ENCODE assay signal across 8 cellular contexts in the genomic region with DNA sequence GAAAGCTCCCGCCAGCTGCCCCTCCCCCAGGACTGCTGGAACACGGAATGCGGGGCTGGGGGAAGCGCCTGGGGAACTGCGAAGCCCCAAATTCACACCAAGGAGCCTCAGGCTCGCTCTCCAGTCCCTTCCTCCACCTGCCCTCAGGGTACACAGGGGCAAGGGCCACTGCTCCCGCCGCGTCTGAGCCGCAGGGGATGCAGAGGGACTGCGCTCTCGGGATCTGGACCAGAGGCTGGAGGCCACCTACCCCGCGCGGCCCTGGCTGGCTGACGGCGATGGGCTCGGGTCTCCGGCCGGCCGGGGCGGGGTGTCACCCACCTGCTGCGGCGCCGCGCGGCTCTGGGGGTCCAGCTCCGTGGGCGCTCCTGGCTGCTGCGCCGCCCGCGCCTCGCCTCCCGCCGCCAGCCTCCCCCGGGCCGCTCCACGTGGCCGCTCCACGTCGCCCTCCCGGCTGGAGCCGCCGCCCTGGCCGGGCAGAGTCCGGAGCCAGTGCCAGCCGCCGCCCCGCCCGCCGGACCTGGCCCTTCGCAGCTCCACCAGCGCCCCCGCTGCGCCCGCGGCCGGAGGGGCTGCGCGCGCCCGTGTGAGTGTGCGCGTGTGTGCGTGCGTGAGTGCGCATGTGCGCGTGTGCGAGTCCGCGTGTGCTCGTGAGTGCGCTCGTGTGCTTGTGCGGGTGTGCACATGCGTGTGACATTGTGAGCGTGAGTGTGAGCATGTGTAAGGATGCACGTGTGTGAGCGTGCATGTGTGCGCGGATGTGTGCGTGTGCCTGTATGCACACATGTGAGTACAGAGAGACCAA. TPM values are rescaled to one million over a fixed set of nuclear protein-coding genes. Genes with fewer than 3 reads are reported as not detected.
A peak's percentile ranks its signal among the peaks of the same experiment; 100 is the strongest.
DNase-seq lines count a peak whose midpoint lies in the region; ATAC-seq and TF ChIP-seq lines count a peak whose summit lies in the region.

A gene with protein sequence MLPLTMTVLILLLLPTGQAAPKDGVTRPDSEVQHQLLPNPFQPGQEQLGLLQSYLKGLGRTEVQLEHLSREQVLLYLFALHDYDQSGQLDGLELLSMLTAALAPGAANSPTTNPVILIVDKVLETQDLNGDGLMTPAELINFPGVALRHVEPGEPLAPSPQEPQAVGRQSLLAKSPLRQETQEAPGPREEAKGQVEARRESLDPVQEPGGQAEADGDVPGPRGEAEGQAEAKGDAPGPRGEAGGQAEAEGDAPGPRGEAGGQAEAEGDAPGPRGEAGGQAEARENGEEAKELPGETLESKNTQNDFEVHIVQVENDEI (minus strand): TSS at position 604 of the 805 bp plus-strand sequence. CDS start 14,762 bp downstream, outside the sequence.

- no peak for TF ChIP-seq CTCF in GM23338 (conservative IDR thresholded peaks at IDR 0.05; ENCODE audit: low read depth in 2 of 2)
- no peak for TF ChIP-seq CTCF in right atrium auricular region (IDR thresholded peaks at IDR 0.05)
- no peak for TF ChIP-seq CTCF in sigmoid colon (IDR thresholded peaks at IDR 0.05)

- H3K9me3 Mint-ChIP-seq in GM23338: no peaks in the 10 kb centered on the region; the same call in 2 of the 3 replicates
- no peaks in the 10 kb centered on the region for H3K9me3 Mint-ChIP-seq in activated T-cell treated with anti-CD3 and anti-CD28 coated beads, Interleukin-2, amount 50 U/mL, for 4 hours

- H4K20me1 ChIP-seq in GM23338 (replicated peaks; ENCODE audit: insufficient read depth): no peaks in the 10 kb centered on the region

- TF ChIP-seq POLR2A in sigmoid colon (IDR thresholded peaks at IDR 0.05): no peak

- no peaks in the 10 kb centered on the region for H3K79me2 ChIP-seq in GM23338 (replicated peaks; ENCODE audit: insufficient read depth)

- peak within 1 kb of the TSS; percentile 85 for H3K4me2 ChIP-seq in GM23338

- ATAC-seq in GM23338 (peak; percentile 70), GM18907 (IDR thresholded peaks at IDR 0.05; ENCODE audit: unreplicated experiment) (no peak), GM21526 (IDR thresholded peaks at IDR 0.05; ENCODE audit: low FRiP score, unreplicated experiment) (no peak)
- ATAC-seq in activated T-cell treated with anti-CD3 and anti-CD28 coated beads, Interleukin-2, amount 50 U/mL, for 4 hours: peak; percentile 32 to 47

- H3K4me1 Mint-ChIP-seq in GM23338: peaks cover 11% of the 10 kb centered on the region; the same call in 2 of the 3 replicates
- peaks cover 20% of the 10 kb centered on the region for H3K4me1 Mint-ChIP-seq in activated T-cell treated with anti-CD3 and anti-CD28 coated beads, Interleukin-2, amount 50 U/mL, for 4 hours (ENCODE audit: low read depth)

- peak within 1 kb of the TSS; percentile 96 for H2AFZ ChIP-seq in GM23338

- peaks cover 9% of the 10 kb centered on the region; the same call in 1 of the 2 replicates for H3F3A ChIP-seq in GM23338 (replicated peaks; ENCODE audit: low read depth)

- H3K27ac ChIP-seq in GM23338 (ENCODE audit: low read depth) (no peak within 1 kb of the TSS), right atrium auricular region (no peak within 1 kb of the TSS), sigmoid colon (no peak within 1 kb of the TSS)

- no peaks in the 10 kb centered on the region for H3K9me2 ChIP-seq in GM23338 (ENCODE audit: insufficient read depth)

- 2 to 5% methylated on average over 84 of the region's 84 CpGs for WGBS in sigmoid colon, 2 donors

- H3K27me3 Mint-ChIP-seq in GM23338 (ENCODE audit: insufficient read depth, low read depth, poor library complexity): peaks cover 54% of the 10 kb centered on the region
- peaks cover 32% of the 10 kb centered on the region for H3K27me3 Mint-ChIP-seq in activated T-cell treated with anti-CD3 and anti-CD28 coated beads, Interleukin-2, amount 50 U/mL, for 4 hours (ENCODE audit: low read depth)

- intact Hi-C loops in sigmoid colon (cut with DNase I): no loop called here

- DNase-seq in AG08396 (ENCODE audit: low spot score) (peak; percentile 48), GM23338 (ENCODE audit: low spot score) (peak; percentile 64), right atrium auricular region (ENCODE audit: low spot score) (no peak), sigmoid colon (no peak), NOMO-1 treated with dmso at 0.1 percent for 144 hours (lab: John Stamatoyannopoulos, UW; ENCODE audit: unreplicated experiment) (no peak)
- no peak for DNase-seq in activated T-cell treated with anti-CD3 and anti-CD28 coated beads, Interleukin-2, amount 50 U/mL, for 4 hours

- H3K27me3 ChIP-seq in GM23338 (ENCODE audit: insufficient read depth): peaks cover 66% of the 10 kb centered on the region
- H3K27me3 ChIP-seq in right atrium auricular region: no peaks in the 10 kb centered on the region
- peaks cover 16 to 33% (median 23%) of the 10 kb centered on the region in 3 donors for H3K27me3 ChIP-seq in sigmoid colon

- H3K36me3 ChIP-seq in GM23338 (ENCODE audit: insufficient read depth): no peaks in the 10 kb centered on the region
- no peaks in the 10 kb centered on the region for H3K36me3 ChIP-seq in right atrium auricular region
- H3K36me3 ChIP-seq in sigmoid colon: no peaks in the 10 kb centered on the region

- H3K9me3 ChIP-seq in right atrium auricular region: no peaks in the 10 kb centered on the region
- H3K9me3 ChIP-seq in sigmoid colon: no peaks in the 10 kb centered on the region

- H3K4me1 ChIP-seq in GM23338 (ENCODE audit: insufficient read depth) (peaks cover 15% of the 10 kb centered on the region), right atrium auricular region (peaks cover 0 to 20% of the 10 kb centered on the region in 2 donors), sigmoid colon (peaks cover 0 to 18% (median 11%) of the 10 kb centered on the region in 4 donors)

- H3K4me3 Mint-ChIP-seq in GM23338: peak within 1 kb of the TSS; percentile 80
- H3K4me3 Mint-ChIP-seq in activated T-cell treated with anti-CD3 and anti-CD28 coated beads, Interleukin-2, amount 50 U/mL, for 4 hours: peak within 1 kb of the TSS; percentile 77

- TF ChIP-seq EP300 in sigmoid colon (IDR thresholded peaks at IDR 0.05): no peak

- H3K36me3 Mint-ChIP-seq in GM23338 (ENCODE audit: low read depth): no peaks in the 10 kb centered on the region; the same call in 2 of the 3 replicates
- no peaks in the 10 kb centered on the region for H3K36me3 Mint-ChIP-seq in activated T-cell treated with anti-CD3 and anti-CD28 coated beads, Interleukin-2, amount 50 U/mL, for 4 hours (ENCODE audit: insufficient read depth)

- H3K4me3 ChIP-seq in GM23338 (peak within 1 kb of the TSS; percentile 65), right atrium auricular region (peak within 1 kb of the TSS; percentile 41 to 50), sigmoid colon (peak within 1 kb of the TSS in 3 of 4 donors; percentile 34 to 44 (median 39))

- H3K27ac Mint-ChIP-seq in GM23338: no peak within 1 kb of the TSS

TF ChIP-seq in GM23338, 12 proteins besides CTCF, POLR2A, EP300 and RAD21 (continues in another document):
- no peak for TF ChIP-seq ZNF114 (CRISPR knock-in tag; IDR thresholded peaks at IDR 0.05)
- no peak for TF ChIP-seq ZNF331 (CRISPR knock-in tag; IDR thresholded peaks at IDR 0.05; ENCODE audit: low read depth)
- TF ChIP-seq EZH2 (IDR thresholded peaks at IDR 0.05; ENCODE audit: low read depth, unreplicated experiment): peak; percentile 13

RNA-seq across cellular contexts. Expression of the gene that starts here (rescaled TPM):
- 2.3 and 4.1 TPM in 2 replicates for total RNA-seq in GM23338 (2014; rRNA removed; shearing (Covaris generic))
- polyA plus RNA-seq in GM23338 (2016; fragmentation: Nextera tagmentation; extraction: Ambion mirVana) (3.5 and 4.5 TPM in 2 replicates), sigmoid colon (1 to 10 TPM in 1 of 3 donors, not detected in 2; 2.6 TPM)
- total RNA-seq in activated T-cell treated with anti-CD3 and anti-CD28 coated beads, Interleukin-2, amount 50 U/mL, for 4 hours: 1 to 10 TPM; 2.6 to 7.3 (median 2.7) TPM
- total RNA-seq in right atrium auricular region (1 to 10 TPM; 4.3 to 4.5 TPM), sigmoid colon (1 to 10 TPM in 2 of 4 donors, under 1 TPM in 2; 0.68 to 1.4 (median 0.97) TPM)

Comparison
In these comparisons a context has a peak if more than half of its experiments do, and no peak if none do; other contexts are left out.
1. DNase-seq: peak in AG08396 (single experiment) and GM23338 (single experiment); none in activated T-cell treated with anti-CD3 and anti-CD28 coated beads, Interleukin-2, amount 50 U/mL, for 4 hours (single experiment), right atrium auricular region (single experiment), sigmoid colon (single experiment) and NOMO-1 treated with dmso at 0.1 percent for 144 hours (single experiment).
2. ATAC-seq: peak in GM23338 (single experiment) and activated T-cell treated with anti-CD3 and anti-CD28 coated beads, Interleukin-2, amount 50 U/mL, for 4 hours (2 of 2); none in GM18907 (single experiment) and GM21526 (single experiment).
3. Peak in every context shown above with its lines, with median percentiles within 50 percentile points of each other: H3K4me3 ChIP-seq.